ENCODE assay signal across 15 cellular contexts in the genomic region with DNA sequence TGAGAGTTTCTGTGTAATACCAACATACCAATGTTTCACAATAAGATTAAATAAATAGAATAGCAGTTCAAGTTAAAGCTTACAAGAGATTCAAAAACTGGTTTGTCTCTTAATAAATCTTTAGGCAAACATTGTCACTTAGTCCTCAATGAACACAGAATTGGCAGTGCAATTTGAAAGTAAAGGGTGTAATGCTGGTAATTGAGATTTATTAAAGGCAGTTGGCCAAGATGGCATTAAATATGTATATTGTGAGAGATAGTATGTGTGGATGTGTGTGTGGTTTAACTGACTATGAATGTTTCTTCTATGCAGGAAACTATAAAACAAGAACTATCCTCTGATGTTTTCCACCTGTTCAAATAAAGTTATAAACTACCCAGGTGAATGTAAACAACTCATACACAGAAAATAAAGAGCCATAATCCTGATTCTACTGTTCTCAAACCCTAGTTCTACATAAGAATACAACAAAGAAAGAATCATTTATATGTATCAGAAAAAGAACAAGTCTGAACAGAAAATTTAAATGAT.
DNase-seq lines count a peak whose midpoint lies in the region; ATAC-seq, FAIRE-seq and TF ChIP-seq lines count a peak whose summit lies in the region.
"Had no signal": no experiment of that assay in that cellular context is flagged by ENCODE, and none has a peak within 500 bp of the region (broad histone marks: within the 10 kb centered on the region; RNA-seq: fewer than 3 reads in every experiment).

No MANE protein-coding gene starts in this region.

- no peaks in the 10 kb centered on the region for H3K36me3 ChIP-seq in neural progenitor cell
- H3K36me3 ChIP-seq: HAP-1 had no signal

- no peaks in the 10 kb centered on the region for H3K27me3 ChIP-seq in neural progenitor cell

- TF ChIP-seq CTCF in neural progenitor cell (IDR thresholded peaks at IDR 0.05) = no peak

- peak overlapping the region; percentile 43 for H2AFZ ChIP-seq in neural progenitor cell (replicated peaks)
- H2AFZ ChIP-seq: PC-9 had no signal

- H3K27ac ChIP-seq in neural progenitor cell = no peak overlapping the region
- H3K27ac ChIP-seq: 22Rv1, PC-9 had no signal

- no peaks in the 10 kb centered on the region for H4K20me1 ChIP-seq in neural progenitor cell (ENCODE audit: low read depth)

- H3K9me3 ChIP-seq in neural progenitor cell (ENCODE audit: low read depth) = no peaks in the 10 kb centered on the region
- H3K9me3 ChIP-seq: HAP-1 had no signal

- no peak overlapping the region for H3K9ac ChIP-seq in neural progenitor cell

- no peaks in the 10 kb centered on the region for H3K27me3 Mint-ChIP-seq in neural progenitor cell (ENCODE audit: insufficient read depth, low read depth)
- H3K27me3 Mint-ChIP-seq in activated naive CD8-positive, alpha-beta T cell treated with anti-CD3 and anti-CD28 coated beads, Interleukin-2, amount 50 U/mL, for 24 hours = no peaks in the 10 kb centered on the region
- H3K27me3 Mint-ChIP-seq: T-cell had no signal

- DNase-seq in NCI-H1092 treated with DMSO at 0.1 percent for 48 hours (lab: John Stamatoyannopoulos, UW) = peak; percentile 1
- DNase-seq in NCI-H1092 (lab: John Stamatoyannopoulos, UW) = no peak
- DNase-seq in NCI-H1930 (lab: John Stamatoyannopoulos, UW) = peak; percentile 61 to 80
- peak; percentile 88 for DNase-seq in NCI-H748 treated with DMSO at 0.1 percent for 48 hours (lab: John Stamatoyannopoulos, UW)
- DNase-seq in neural progenitor cell (ENCODE audit: low spot score) = no peak
- DNase-seq in activated naive CD8-positive, alpha-beta T cell treated with anti-CD3 and anti-CD28 coated beads, Interleukin-2, amount 50 U/mL, for 24 hours = no peak
- DNase-seq in GM19239 (ENCODE audit: insufficient read length, low spot score) = no peak
- DNase-seq: CD8-positive, alpha-beta T cell; EL; PC-9; T-cell; T1000 had no signal

- no peaks in the 10 kb centered on the region for H3K4me1 Mint-ChIP-seq in neural progenitor cell
- no peaks in the 10 kb centered on the region for H3K4me1 Mint-ChIP-seq in activated naive CD8-positive, alpha-beta T cell treated with anti-CD3 and anti-CD28 coated beads, Interleukin-2, amount 50 U/mL, for 24 hours
- H3K4me1 Mint-ChIP-seq: T-cell had no signal

- peaks cover 5% of the 10 kb centered on the region for H3K4me1 ChIP-seq in neural progenitor cell
- H3K4me1 ChIP-seq: HAP-1 had no signal

- no peak overlapping the region for H3K4me3 Mint-ChIP-seq in neural progenitor cell
- no peak overlapping the region for H3K4me3 Mint-ChIP-seq in activated naive CD8-positive, alpha-beta T cell treated with anti-CD3 and anti-CD28 coated beads, Interleukin-2, amount 50 U/mL, for 24 hours
- H3K4me3 Mint-ChIP-seq: CD8-positive, alpha-beta T cell; T-cell had no signal

- no peaks in the 10 kb centered on the region for H3K79me2 ChIP-seq in neural progenitor cell (ENCODE audit: low read depth)

- no peak overlapping the region for H3K27ac Mint-ChIP-seq in neural progenitor cell
- H3K27ac Mint-ChIP-seq in activated naive CD8-positive, alpha-beta T cell treated with anti-CD3 and anti-CD28 coated beads, Interleukin-2, amount 50 U/mL, for 24 hours = no peak overlapping the region
- H3K27ac Mint-ChIP-seq: CD8-positive, alpha-beta T cell; T-cell had no signal

- FAIRE-seq in GM19239 (lab: Jason Lieb, UNC) = no peak

- no peak overlapping the region for H3K4me3 ChIP-seq in neural progenitor cell
- H3K4me3 ChIP-seq: HAP-1, PC-9 had no signal

- no peaks in the 10 kb centered on the region for H3F3A ChIP-seq in neural progenitor cell (ENCODE audit: low read depth)

- no peak overlapping the region for H3K4me2 ChIP-seq in neural progenitor cell
- H3K4me2 ChIP-seq: PC-9 had no signal

- no peak for ATAC-seq in activated naive CD8-positive, alpha-beta T cell treated with anti-CD3 and anti-CD28 coated beads, Interleukin-2, amount 50 U/mL, for 24 hours
- no peak for ATAC-seq in HG03378 (IDR thresholded peaks at IDR 0.05; ENCODE audit: unreplicated experiment)
- ATAC-seq: CD8-positive, alpha-beta T cell; T-cell had no signal

- no peaks in the 10 kb centered on the region for H3K36me3 Mint-ChIP-seq in neural progenitor cell
- H3K36me3 Mint-ChIP-seq in activated naive CD8-positive, alpha-beta T cell treated with anti-CD3 and anti-CD28 coated beads, Interleukin-2, amount 50 U/mL, for 24 hours (ENCODE audit: low read depth) = no peaks in the 10 kb centered on the region
- H3K36me3 Mint-ChIP-seq: CD8-positive, alpha-beta T cell; T-cell had no signal

- peaks cover 2% of the 10 kb centered on the region for H3K9me3 Mint-ChIP-seq in neural progenitor cell
- H3K9me3 Mint-ChIP-seq in activated naive CD8-positive, alpha-beta T cell treated with anti-CD3 and anti-CD28 coated beads, Interleukin-2, amount 50 U/mL, for 24 hours = peaks cover 12% of the 10 kb centered on the region

Comparison
In these comparisons a context has a peak if more than half of its experiments do, and no peak if none do; other contexts are left out.
1. DNase-seq: peak in NCI-H1092 treated with DMSO at 0.1 percent for 48 hours (single experiment), NCI-H1930 (2 of 2) and NCI-H748 treated with DMSO at 0.1 percent for 48 hours (single experiment); none in NCI-H1092 (single experiment), neural progenitor cell (single experiment), activated naive CD8-positive, alpha-beta T cell treated with anti-CD3 and anti-CD28 coated beads, Interleukin-2, amount 50 U/mL, for 24 hours (single experiment) and GM19239 (single experiment).